8 cellular contexts compared by ENCODE assay signal in the genomic region with DNA sequence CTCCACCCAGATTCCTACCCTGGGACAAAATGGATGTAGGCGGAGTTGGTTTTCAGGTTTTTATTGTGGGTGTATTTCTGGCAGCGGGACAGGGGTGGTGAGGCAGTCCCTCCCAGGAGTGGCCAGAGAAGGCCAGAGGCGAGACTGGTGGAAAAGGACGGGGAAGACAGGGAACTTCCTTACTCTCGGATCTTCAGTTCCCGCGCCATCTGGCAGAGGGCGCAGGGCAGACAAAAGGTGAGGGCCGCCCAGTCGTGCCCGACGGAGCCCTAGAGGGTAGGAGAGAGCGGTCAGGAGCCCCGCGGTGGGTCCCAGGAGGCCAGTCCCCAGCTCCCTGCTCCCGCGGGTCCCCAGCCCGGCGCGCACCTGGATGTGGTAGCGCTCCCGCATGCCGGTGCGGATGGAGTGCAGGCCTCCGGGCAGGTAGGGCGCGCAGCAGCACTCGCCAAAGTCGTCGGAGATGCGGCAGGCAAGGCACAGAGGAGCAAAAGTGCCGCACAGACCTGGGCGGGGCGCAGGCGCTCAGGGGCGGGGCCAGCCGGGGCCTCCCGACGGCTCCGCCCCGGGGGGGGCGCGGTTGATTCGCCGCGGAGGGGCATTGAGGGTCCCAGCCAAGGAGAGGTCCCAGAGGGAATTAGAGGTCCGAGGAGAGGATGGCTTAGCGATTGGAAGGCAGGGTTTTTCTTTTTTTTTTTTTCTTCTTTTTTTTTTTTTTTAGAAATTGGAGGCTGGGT. TPM values are rescaled to one million over a fixed set of nuclear protein-coding genes. Genes with fewer than 3 reads are reported as not detected.
DNase-seq lines count a peak whose midpoint lies in the region; ATAC-seq and TF ChIP-seq lines count a peak whose summit lies in the region.

No MANE protein-coding gene starts in this region.

- H2BK5ac ChIP-seq in trophoblast cell (ENCODE audit: low read depth, low read length, poor library complexity) = no peak overlapping the region

- H3K9me3 Mint-ChIP-seq in glutamatergic neuron (ENCODE audit: unreplicated experiment) = peaks cover 9% of the 10 kb centered on the region

- peak overlapping the region; percentile 83 for H2AFZ ChIP-seq in trophoblast cell (ENCODE audit: insufficient read depth, low read length, poor library complexity)

- H4K91ac ChIP-seq in trophoblast cell (ENCODE audit: low read depth, low read length) = peak overlapping the region; percentile 37

- peak overlapping the region; percentile 79 for H4K8ac ChIP-seq in trophoblast cell (ENCODE audit: low read depth, low read length)

- H3K4me3 ChIP-seq in LNCaP clone FGC (ENCODE audit: low read depth, low read length) = peak overlapping the region; percentile 53
- peak overlapping the region; percentile 67 for H3K4me3 ChIP-seq in trophoblast cell (ENCODE audit: low read depth, low read length)
- peak overlapping the region; percentile 38 for H3K4me3 ChIP-seq in urinary bladder (ENCODE audit: low read depth, low read length)

- no peak overlapping the region for H3K4ac ChIP-seq in trophoblast cell (ENCODE audit: low read depth, low read length)

- no peak for ATAC-seq in HG03565 (IDR thresholded peaks at IDR 0.05; ENCODE audit: unreplicated experiment)

- no peak overlapping the region for H3K27ac Mint-ChIP-seq in glutamatergic neuron (ENCODE audit: unreplicated experiment)

- TF ChIP-seq CTCF in LNCaP clone FGC (IDR thresholded peaks at IDR 0.05; ENCODE audit: control insufficient read depth, extremely low read depth, insufficient read depth) (peak; percentile 37), glutamatergic neuron (IDR thresholded peaks at IDR 0.05; ENCODE audit: partially characterized antibody, unreplicated experiment) (peak; percentile 20)

- H3K27me3 Mint-ChIP-seq in glutamatergic neuron (ENCODE audit: unreplicated experiment) = peaks cover 13% of the 10 kb centered on the region

- peaks cover 2% of the 10 kb centered on the region for H3K27me3 ChIP-seq in trophoblast cell (ENCODE audit: insufficient read depth, low read length)

- peak overlapping the region; percentile 75 for H3K14ac ChIP-seq in trophoblast cell (ENCODE audit: low read length)

- peak overlapping the region; percentile 75 for H3K4me2 ChIP-seq in trophoblast cell (ENCODE audit: low read length)

- DNase-seq in LNCaP clone FGC (ENCODE audit: low read depth) (peak; percentile 73), SHP77 (lab: John Stamatoyannopoulos, UW) (peak; percentile 73 to 82), glutamatergic neuron (peak; percentile 67), trophoblast cell (peak; percentile 40 to 71)
- peak; percentile 45 for DNase-seq in activated gamma-delta T cell treated with anti-CD3 and anti-CD28 coated beads, Interleukin-2, amount 50 U/mL, for 16 hours (ENCODE audit: low read depth)

- peak overlapping the region; percentile 45 for H2BK120ac ChIP-seq in trophoblast cell (ENCODE audit: insufficient read depth, low read length, poor library complexity)

- H2BK12ac ChIP-seq in trophoblast cell (ENCODE audit: low read length) = no peak overlapping the region

- H3K9ac ChIP-seq in ES-I3 (ENCODE audit: low read depth, low read length) (peak overlapping the region; percentile 65), trophoblast cell (ENCODE audit: low read length) (no peak overlapping the region)

- H3K36me3 Mint-ChIP-seq in glutamatergic neuron (ENCODE audit: unreplicated experiment) = peaks cover 5% of the 10 kb centered on the region

- peaks cover 2% of the 10 kb centered on the region for H3K79me2 ChIP-seq in trophoblast cell (ENCODE audit: control insufficient read depth, insufficient read depth, low read length, poor library complexity)

- H3K4me1 ChIP-seq in ES-I3 (ENCODE audit: insufficient read depth, low read length) = peaks cover 8% of the 10 kb centered on the region; the same call in 1 of the 2 replicates
- H3K4me1 ChIP-seq in trophoblast cell (ENCODE audit: control insufficient read depth in 1 of 2, insufficient read depth in 2 of 2, low read length in 2 of 2) = peaks cover 0 to 5% of the 10 kb centered on the region in 2 experiments
- peaks cover 1% of the 10 kb centered on the region for H3K4me1 ChIP-seq in urinary bladder (ENCODE audit: insufficient read depth)

- H3K9me3 ChIP-seq in ES-I3 (ENCODE audit: control insufficient read depth, insufficient read depth, low read length) = no peaks in the 10 kb centered on the region
- H3K9me3 ChIP-seq in trophoblast cell (ENCODE audit: insufficient read depth, low read depth, low read length) = peaks cover 2% of the 10 kb centered on the region

- H3K27ac ChIP-seq in trophoblast cell (ENCODE audit: low read depth, low read length) = no peak overlapping the region
- H3K27ac ChIP-seq in urinary bladder (ENCODE audit: low read depth) = no peak overlapping the region

- H2AK5ac ChIP-seq in trophoblast cell (ENCODE audit: low read length) = no peak overlapping the region

- peak overlapping the region; percentile 56 for H3K18ac ChIP-seq in trophoblast cell (ENCODE audit: low read length)

- peaks cover 2% of the 10 kb centered on the region for H3K4me1 Mint-ChIP-seq in glutamatergic neuron (ENCODE audit: low read depth, unreplicated experiment)

- peak overlapping the region; percentile 68 for H3K4me3 Mint-ChIP-seq in glutamatergic neuron (ENCODE audit: unreplicated experiment)

- WGBS in trophoblast cell (ENCODE audit: extremely low coverage, insufficient coverage, insufficient read length) = no CpG with 5 or more reads among the region's 48 CpGs
- 1% methylated on average over 48 of the region's 48 CpGs for WGBS in urinary bladder

- peak overlapping the region; percentile 68 for H4K12ac ChIP-seq in trophoblast cell (ENCODE audit: low read depth, low read length)

- peaks cover 2% of the 10 kb centered on the region for H3K79me1 ChIP-seq in trophoblast cell (ENCODE audit: low read length)

- H3K36me3 ChIP-seq in ES-I3 (ENCODE audit: insufficient read depth, low read length) (no peaks in the 10 kb centered on the region), trophoblast cell (ENCODE audit: control insufficient read depth in 1 of 2, insufficient read depth in 2 of 2, low read length in 2 of 2) (no peaks in the 10 kb centered on the region), urinary bladder (ENCODE audit: insufficient read depth) (no peaks in the 10 kb centered on the region)

- H3K23ac ChIP-seq in trophoblast cell (ENCODE audit: low read length) = no peak overlapping the region

RNA-seq across cellular contexts. Expression of gene CNFN, which starts 3.0 kb away (rescaled TPM):
- 2.8 TPM for total RNA-seq in glutamatergic neuron (ENCODE audit: unreplicated experiment)
- 9.3 and 9.6 TPM in 2 replicates for polyA plus RNA-seq in trophoblast cell (2013)
- not detected for total RNA-seq in urinary bladder
- polyA plus RNA-seq in urinary bladder = 2.4 TPM

RNA-seq across cellular contexts. Expression of gene LIPE, which starts 40.0 kb away (rescaled TPM):
- 39.0 TPM for total RNA-seq in glutamatergic neuron (ENCODE audit: unreplicated experiment)
- 0.92 and 1.0 TPM in 2 replicates for polyA plus RNA-seq in trophoblast cell (2013)
- 5.7 TPM for total RNA-seq in urinary bladder
- 30.2 TPM for polyA plus RNA-seq in urinary bladder

RNA-seq across cellular contexts. Expression of gene CXCL17, which starts 55.6 kb away (rescaled TPM):
- total RNA-seq in glutamatergic neuron (ENCODE audit: unreplicated experiment) = not detected
- polyA plus RNA-seq in trophoblast cell (2013) = 1.4 and 1.9 TPM in 2 replicates
- total RNA-seq in urinary bladder = 1.7 TPM
- 10.8 TPM for polyA plus RNA-seq in urinary bladder
